In genomic region chr5:14025566-14026276, GRCh38 we compare ENCODE assay signal across 1 cellular context.
TF ChIP-seq lines count a peak whose summit lies in the region.

No MANE protein-coding gene starts in this region.

TF ChIP-seq in SK-N-SH, 30 proteins besides CTCF, POLR2A, EP300 and RAD21 (continued from another document):
- TF ChIP-seq, protein P1, sequence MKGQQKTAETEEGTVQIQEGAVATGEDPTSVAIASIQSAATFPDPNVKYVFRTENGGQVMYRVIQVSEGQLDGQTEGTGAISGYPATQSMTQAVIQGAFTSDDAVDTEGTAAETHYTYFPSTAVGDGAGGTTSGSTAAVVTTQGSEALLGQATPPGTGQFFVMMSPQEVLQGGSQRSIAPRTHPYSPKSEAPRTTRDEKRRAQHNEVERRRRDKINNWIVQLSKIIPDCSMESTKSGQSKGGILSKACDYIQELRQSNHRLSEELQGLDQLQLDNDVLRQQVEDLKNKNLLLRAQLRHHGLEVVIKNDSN (IDR thresholded peaks at IDR 0.05; ENCODE audit: borderline replicate concordance, low read depth) = no peak
- TF ChIP-seq, protein P2, sequence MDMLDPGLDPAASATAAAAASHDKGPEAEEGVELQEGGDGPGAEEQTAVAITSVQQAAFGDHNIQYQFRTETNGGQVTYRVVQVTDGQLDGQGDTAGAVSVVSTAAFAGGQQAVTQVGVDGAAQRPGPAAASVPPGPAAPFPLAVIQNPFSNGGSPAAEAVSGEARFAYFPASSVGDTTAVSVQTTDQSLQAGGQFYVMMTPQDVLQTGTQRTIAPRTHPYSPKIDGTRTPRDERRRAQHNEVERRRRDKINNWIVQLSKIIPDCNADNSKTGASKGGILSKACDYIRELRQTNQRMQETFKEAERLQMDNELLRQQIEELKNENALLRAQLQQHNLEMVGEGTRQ (IDR thresholded peaks at IDR 0.05; ENCODE audit: borderline replicate concordance, low read depth, low read length) = no peak
